ENCODE assay signal across 19 cellular contexts in genomic region chr3:76096036-76096435, GRCh38.
DNase-seq lines count a peak whose midpoint lies in the region; ATAC-seq, FAIRE-seq and TF ChIP-seq lines count a peak whose summit lies in the region.
"Had no signal": no experiment of that assay in that cellular context is flagged by ENCODE, and none has a peak within 500 bp of the region (broad histone marks: within the 10 kb centered on the region; RNA-seq: fewer than 3 reads in every experiment).

No MANE protein-coding gene starts in this region.

- H3K4me1 Mint-ChIP-seq in T-helper 2 cell treated with Interferon-gamma antibody and Interleukin-4, amounts not matched to agents 5 μg/mL and 100 μg/mL, for 36 hours (ENCODE audit: low read depth): no peaks in the 10 kb centered on the region
- H3K4me1 Mint-ChIP-seq: B cell, CD14-positive monocyte had no signal

- no peaks in the 10 kb centered on the region for H3K27me3 Mint-ChIP-seq in T-helper 2 cell treated with Interferon-gamma antibody and Interleukin-4, amounts not matched to agents 5 μg/mL and 100 μg/mL, for 36 hours (ENCODE audit: low read depth)
- H3K27me3 Mint-ChIP-seq: B cell had no signal

- no peaks in the 10 kb centered on the region for H4K20me1 ChIP-seq in PC-3 (ENCODE audit: low read length)

- no peak overlapping the region for H3K4me3 ChIP-seq in PC-3 (ENCODE audit: low read length)
- no peak overlapping the region for H3K4me3 ChIP-seq in bronchial epithelial cell (ENCODE audit: low read depth, low read length)
- H3K4me3 ChIP-seq in fibroblast of pulmonary artery (replicated peaks; ENCODE audit: low read depth, low read length): no peak overlapping the region

- H3K27ac Mint-ChIP-seq in T-helper 2 cell treated with Interferon-gamma antibody and Interleukin-4, amounts not matched to agents 5 μg/mL and 100 μg/mL, for 36 hours: no peak overlapping the region
- H3K27ac Mint-ChIP-seq: B cell, CD14-positive monocyte had no signal

- peaks cover 18% of the 10 kb centered on the region for H3K9me3 Mint-ChIP-seq in T-helper 2 cell treated with Interferon-gamma antibody and Interleukin-4, amounts not matched to agents 5 μg/mL and 100 μg/mL, for 36 hours
- H3K9me3 Mint-ChIP-seq: H9 had no signal

- H3K27ac ChIP-seq in PC-3 (ENCODE audit: low read length) (no peak overlapping the region), caudate nucleus (ENCODE audit: low read depth, low read length) (no peak overlapping the region)

- H3K9me2 ChIP-seq in PC-3 (replicated peaks; ENCODE audit: low read length): no peaks in the 10 kb centered on the region

- ATAC-seq in PC-3 (peak; percentile 67), HG02973 (IDR thresholded peaks at IDR 0.05; ENCODE audit: unreplicated experiment) (no peak)
- ATAC-seq: Right ventricle myocardium inferior had no signal

- TF ChIP-seq CTCF in D721Med (IDR thresholded peaks at IDR 0.05; ENCODE audit: insufficient read depth, missing control alignments): no peak
- TF ChIP-seq CTCF in PC-3 (conservative IDR thresholded peaks at IDR 0.05; ENCODE audit: low read depth, low read length): no peak
- no peak for TF ChIP-seq CTCF in bronchial epithelial cell (IDR thresholded peaks at IDR 0.05; ENCODE audit: insufficient read depth, low read length, severe bottlenecking)
- no peak for TF ChIP-seq CTCF in fibroblast of pulmonary artery (IDR thresholded peaks at IDR 0.05; ENCODE audit: low read length, missing control alignments)

- intact Hi-C loops in PC-3 (cut with micrococcal nuclease): no loop called here

- BruUV-seq in PC-3 (replicated peaks; lab: Mats Ljungman, UMichigan): no TSS peak

- no peaks in the 10 kb centered on the region for H3F3A ChIP-seq in PC-3 (ENCODE audit: low read length, unreplicated experiment)

- CTCF ChIA-PET in PC-3 (lab: Charles Lee): no interaction called here

- H3K4me1 ChIP-seq in PC-3 (ENCODE audit: insufficient read depth, low read length): peaks cover 9% of the 10 kb centered on the region

- H3K9ac ChIP-seq in PC-3 (ENCODE audit: low read length): no peak overlapping the region

- FAIRE-seq in D721Med (lab: Jason Lieb, UNC) (peak; percentile 61), bronchial epithelial cell (lab: Jason Lieb, UNC) (no peak)

- no peaks in the 10 kb centered on the region for H3K36me3 Mint-ChIP-seq in T-helper 2 cell treated with Interferon-gamma antibody and Interleukin-4, amounts not matched to agents 5 μg/mL and 100 μg/mL, for 36 hours (ENCODE audit: low read depth)
- H3K36me3 Mint-ChIP-seq: CD14-positive monocyte had no signal

- H3K27me3 ChIP-seq in PC-3 (ENCODE audit: low read length) (no peaks in the 10 kb centered on the region), bronchial epithelial cell (ENCODE audit: control insufficient read depth, insufficient read depth, low read length) (no peaks in the 10 kb centered on the region)

- H3K36me3 ChIP-seq in PC-3 (ENCODE audit: low read depth, low read length) (no peaks in the 10 kb centered on the region), bronchial epithelial cell (ENCODE audit: control insufficient read depth, insufficient read depth, low read length) (no peaks in the 10 kb centered on the region)

- no peak overlapping the region for H3K4me3 Mint-ChIP-seq in T-helper 2 cell treated with Interferon-gamma antibody and Interleukin-4, amounts not matched to agents 5 μg/mL and 100 μg/mL, for 36 hours
- H3K4me3 Mint-ChIP-seq: B cell, CD14-positive monocyte, H9 had no signal

- H2AFZ ChIP-seq in PC-3 (ENCODE audit: low read length): no peak overlapping the region

- DNase-seq in D721Med (ENCODE audit: insufficient read length, low spot score) (no peak), PC-3 (peak; percentile 44), bronchial epithelial cell (ENCODE audit: low read depth) (peak; percentile 1), fibroblast of pulmonary artery (ENCODE audit: low read depth) (peak; percentile 4), caudate nucleus (lab: John Stamatoyannopoulos, UW) (no peak), foreskin melanocyte (no peak)
- DNase-seq in T-helper 2 cell treated with Interferon-gamma antibody and Interleukin-4, amounts not matched to agents 5 μg/mL and 100 μg/mL, for 36 hours (ENCODE audit: low spot score): no peak
- DNase-seq: H9, Kasumi-1, NCI-H1417, NCI-H1694 treated with DMSO at 0.1 percent for 48 hours, NCI-H2081 treated with DMSO at 0.1 percent for 48 hours, NCI-H2171 treated with DMSO at 0.1 percent for 48 hours, NCI-H524 treated with DMSO at 0.1 percent for 48 hours, OCI-M1 had no signal

- H3K4me2 ChIP-seq in PC-3 (ENCODE audit: low read length): peak overlapping the region; percentile 37; the same call in 1 of the 2 replicates

- no peaks in the 10 kb centered on the region for H3K79me2 ChIP-seq in PC-3 (ENCODE audit: low read length)

- POLR2A ChIA-PET in PC-3 (lab: Charles Lee; ENCODE audit: unreplicated experiment): no interaction called here

- no peaks in the 10 kb centered on the region for H3K9me3 ChIP-seq in PC-3 (ENCODE audit: low read length)

Comparison
In these comparisons a context has a peak if more than half of its experiments do, and no peak if none do; other contexts are left out.
1. DNase-seq: peak in PC-3 (single experiment), bronchial epithelial cell (single experiment) and fibroblast of pulmonary artery (single experiment); none in D721Med (single experiment), caudate nucleus (0 of 61), foreskin melanocyte (single experiment) and T-helper 2 cell treated with Interferon-gamma antibody and Interleukin-4, amounts not matched to agents 5 μg/mL and 100 μg/mL, for 36 hours (single experiment).